Comparison of ENCODE assay signal across 5 cellular contexts in the genomic region with DNA sequence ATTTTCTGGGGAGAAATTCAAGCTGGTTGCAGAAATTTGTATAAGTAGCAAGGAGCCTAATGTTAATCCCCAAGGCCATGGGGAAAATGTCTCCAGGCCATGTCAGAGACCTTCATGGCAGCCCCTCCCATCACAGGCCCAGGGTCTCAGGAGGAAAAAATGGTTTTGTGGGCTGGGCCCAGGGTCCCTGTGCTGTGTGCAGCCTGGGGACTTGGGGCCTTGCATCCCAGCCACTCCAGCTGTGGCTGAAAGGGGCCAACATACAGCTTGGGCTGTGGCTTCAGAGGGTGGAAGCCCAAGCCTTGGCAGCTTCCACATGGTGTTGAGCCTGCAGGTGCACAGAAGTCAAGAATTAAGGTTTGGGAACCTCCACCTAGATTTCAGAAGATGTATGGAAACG. TPM values are rescaled to one million over a fixed set of nuclear protein-coding genes. Genes with fewer than 3 reads are reported as not detected.
"Had no signal": no experiment of that assay in that cellular context is flagged by ENCODE, and none has a peak within 500 bp of the region (broad histone marks: within the 10 kb centered on the region; RNA-seq: fewer than 3 reads in every experiment).

No MANE protein-coding gene starts in this region.

RNA-seq across cellular contexts. Expression of gene BPIFB4, which starts 42.9 kb away (rescaled TPM):
- total RNA-seq: HepG2, HT-29, HT1080, IMR-90, K562 had no signal

RNA-seq across cellular contexts. Expression of gene BPIFA2, which starts 45.7 kb away (rescaled TPM):
- total RNA-seq: HepG2, HT-29, HT1080, IMR-90, K562 had no signal
